In the genomic region with DNA sequence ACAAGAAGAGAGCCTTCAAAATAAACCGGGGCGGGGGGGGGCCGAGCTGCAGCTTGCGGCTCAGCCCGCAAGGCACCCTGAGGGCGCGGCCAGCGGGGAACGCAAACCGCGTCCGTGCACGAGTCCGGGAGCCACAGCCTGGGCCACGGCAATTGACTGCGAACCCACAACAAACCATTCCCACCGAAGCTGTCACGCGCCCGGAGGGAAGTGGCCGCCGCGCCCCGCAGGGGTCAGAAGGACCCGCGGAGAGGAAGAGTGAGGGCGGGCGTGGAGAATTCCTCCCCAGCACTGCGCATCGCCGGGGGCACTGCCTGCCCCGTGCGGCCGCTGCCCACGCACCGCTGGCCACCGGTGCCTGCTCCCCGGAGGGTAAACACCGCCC, we compare ENCODE assay signal across 8 cellular contexts. TPM values are rescaled to one million over a fixed set of nuclear protein-coding genes. Genes with fewer than 3 reads are reported as not detected.
DNase-seq lines count a peak whose midpoint lies in the region; ATAC-seq and TF ChIP-seq lines count a peak whose summit lies in the region.

No MANE protein-coding gene starts in this region.

- TF ChIP-seq CTCF in activated B cell treated with CpG ODN at 0.5 μM for 24 hours (IDR thresholded peaks at IDR 0.05) (no peak), epithelial cell of esophagus (IDR thresholded peaks at IDR 0.05; ENCODE audit: insufficient read depth, low read depth, low read length, missing control alignments) (no peak)

- no peaks in the 10 kb centered on the region for H3K36me3 Mint-ChIP-seq in activated B cell treated with CpG ODN at 0.5 μM for 24 hours (ENCODE audit: low read depth)
- H3K36me3 Mint-ChIP-seq in naive thymus-derived CD4-positive, alpha-beta T cell = peaks cover 0 to 3% (median 0%) of the 10 kb centered on the region in 5 donors

- H3K4me3 ChIP-seq in epithelial cell of esophagus (ENCODE audit: low read length) = peak overlapping the region; percentile 64
- peak overlapping the region; percentile 54 for H3K4me3 ChIP-seq in naive thymus-derived CD4-positive, alpha-beta T cell (ENCODE audit: low read length)

- POLR2A ChIA-PET in activated B cell treated with CpG ODN at 0.5 μM for 24 hours (lab: Charles Lee) = no interaction called here
- POLR2A ChIA-PET in naive thymus-derived CD4-positive, alpha-beta T cell (lab: Charles Lee) = interaction anchor here (0.7 to 1.9 kb wide), 5 partner anchors 9 to 600 kb away, joined by 3 to 6 read pairs (median 4); no protein-coding TSS in a partner anchor

- no peaks in the 10 kb centered on the region for H3K27me3 ChIP-seq in naive thymus-derived CD4-positive, alpha-beta T cell (ENCODE audit: control insufficient read depth in 2 of 2, insufficient read depth in 2 of 2, low read length in 2 of 2)

- H3K36me3 ChIP-seq in naive thymus-derived CD4-positive, alpha-beta T cell (ENCODE audit: control insufficient read depth in 2 of 3, insufficient read depth in 3 of 3, low read length in 3 of 3) = no peaks in the 10 kb centered on the region

- intact Hi-C loops in activated B cell treated with CpG ODN at 0.5 μM for 24 hours (cut with micrococcal nuclease) = loop anchor here (10.0 kb wide), 1 partner anchor 1031 kb away; no protein-coding TSS in a partner anchor
- intact Hi-C loops in naive thymus-derived CD4-positive, alpha-beta T cell (cut with micrococcal nuclease) = loop anchor here (1.0 to 10.0 kb wide), 9 partner anchors 39 to 861 kb away; a partner anchor contains a TSS

- no peaks in the 10 kb centered on the region for H3K9me3 ChIP-seq in naive thymus-derived CD4-positive, alpha-beta T cell (ENCODE audit: control insufficient read depth in 2 of 3, low read length in 3 of 3)

- peaks cover 38% of the 10 kb centered on the region for H3K27me3 Mint-ChIP-seq in activated B cell treated with CpG ODN at 0.5 μM for 24 hours
- peaks cover 0 to 42% (median 0%) of the 10 kb centered on the region in 5 donors for H3K27me3 Mint-ChIP-seq in naive thymus-derived CD4-positive, alpha-beta T cell

- H3K4me1 Mint-ChIP-seq in activated B cell treated with CpG ODN at 0.5 μM for 24 hours = peaks cover 20% of the 10 kb centered on the region
- peaks cover 21 to 43% (median 27%) of the 10 kb centered on the region in 7 donors for H3K4me1 Mint-ChIP-seq in naive thymus-derived CD4-positive, alpha-beta T cell

- CTCF ChIA-PET in activated B cell treated with CpG ODN at 0.5 μM for 24 hours (lab: Charles Lee) = no interaction called here
- CTCF ChIA-PET in naive thymus-derived CD4-positive, alpha-beta T cell (lab: Charles Lee) = interaction anchor here (0.6 to 4.8 kb wide), 5 partner anchors 36 to 372 kb away, joined by 3 to 42 read pairs (median 4); no protein-coding TSS in a partner anchor

- H3K4me3 Mint-ChIP-seq in activated B cell treated with CpG ODN at 0.5 μM for 24 hours = peak overlapping the region; percentile 80
- H3K4me3 Mint-ChIP-seq in naive thymus-derived CD4-positive, alpha-beta T cell = peak overlapping the region; percentile 86 to 99 (median 94)

- H3K9me3 Mint-ChIP-seq in activated B cell treated with CpG ODN at 0.5 μM for 24 hours = no peaks in the 10 kb centered on the region
- H3K9me3 Mint-ChIP-seq in naive thymus-derived CD4-positive, alpha-beta T cell = no peaks in the 10 kb centered on the region

- ATAC-seq in HG02840 (IDR thresholded peaks at IDR 0.05; ENCODE audit: low FRiP score, unreplicated experiment) (peak; percentile 6), activated B cell treated with CpG ODN at 0.5 μM for 24 hours (ENCODE audit: low read depth) (no peak)
- ATAC-seq in naive thymus-derived CD4-positive, alpha-beta T cell = peak; percentile 26

- DNase-seq in GM03348 (ENCODE audit: low spot score) = peak; percentile 59
- no peak for DNase-seq in activated B cell treated with CpG ODN at 0.5 μM for 24 hours
- DNase-seq in epithelial cell of esophagus (ENCODE audit: low read depth) = no peak
- peak in 5 of 9 donors; percentile 11 to 35 (median 15) for DNase-seq in naive thymus-derived CD4-positive, alpha-beta T cell
- no peak for DNase-seq in NCI-H187 (lab: John Stamatoyannopoulos, UW)
- DNase-seq in KG1 (lab: John Stamatoyannopoulos, UW) = no peak
- no peak for DNase-seq in SIG-M5 treated with dmso at 0.1 percent for 504 hours (lab: John Stamatoyannopoulos, UW; ENCODE audit: unreplicated experiment)

- H3K27ac Mint-ChIP-seq in activated B cell treated with CpG ODN at 0.5 μM for 24 hours = no peak overlapping the region
- peak overlapping the region; percentile 57 to 94 (median 80) for H3K27ac Mint-ChIP-seq in naive thymus-derived CD4-positive, alpha-beta T cell

- H3K4me1 ChIP-seq in naive thymus-derived CD4-positive, alpha-beta T cell (ENCODE audit: control insufficient read depth in 2 of 2, insufficient read depth in 2 of 2, low read length in 2 of 2) = peaks cover 12 to 15% of the 10 kb centered on the region in 2 donors

- H3K27ac ChIP-seq in naive thymus-derived CD4-positive, alpha-beta T cell (ENCODE audit: low read depth, low read length) = peak overlapping the region; percentile 68

RNA-seq across cellular contexts. Expression of a gene that starts 0.6 kb away (rescaled TPM):
- total RNA-seq in activated B cell treated with CpG ODN at 0.5 μM for 24 hours = 0.27 and 0.60 TPM in 2 replicates
- total RNA-seq in naive thymus-derived CD4-positive, alpha-beta T cell = 10 to 100 TPM; 10.1 to 36.3 (median 18.5) TPM
- polyA plus RNA-seq in naive thymus-derived CD4-positive, alpha-beta T cell = 10 to 100 TPM in 1 of 2 donors, 1 to 10 TPM in 1; 9.4 to 11.4 TPM

Comparison
In these comparisons a context has a peak if more than half of its experiments do, and no peak if none do; other contexts are left out.
1. DNase-seq: peak in GM03348 (single experiment) and naive thymus-derived CD4-positive, alpha-beta T cell (5 of 9); none in activated B cell treated with CpG ODN at 0.5 μM for 24 hours (single experiment), epithelial cell of esophagus (single experiment), NCI-H187 (0 of 2), KG1 (single experiment) and SIG-M5 treated with dmso at 0.1 percent for 504 hours (single experiment).